In genomic region chr6:111600588-111601440, GRCh38 we compare ENCODE assay signal across 14 cellular contexts. TPM values are rescaled to one million over a fixed set of nuclear protein-coding genes. Genes with fewer than 3 reads are reported as not detected.
DNase-seq lines count a peak whose midpoint lies in the region; ATAC-seq and TF ChIP-seq lines count a peak whose summit lies in the region.
"Had no signal": no experiment of that assay in that cellular context is flagged by ENCODE, and none has a peak within 500 bp of the region (broad histone marks: within the 10 kb centered on the region; RNA-seq: fewer than 3 reads in every experiment).

No MANE protein-coding gene starts in this region.

- no peaks in the 10 kb centered on the region for H3K9me3 ChIP-seq in HEK293 (ENCODE audit: control insufficient read depth, insufficient read depth, low read depth, low read length)
- H3K9me3 ChIP-seq in suprapubic skin, result no peaks in the 10 kb centered on the region
- H3K9me3 ChIP-seq: neutrophil had no signal

- no peak overlapping the region for H3K27ac ChIP-seq in HEK293 (ENCODE audit: extremely low read depth, low read depth, low read length)
- H3K27ac ChIP-seq in suprapubic skin, result peak overlapping the region; percentile 98

- H3K4me1 Mint-ChIP-seq in chondrocyte (ENCODE audit: low read depth), result peaks cover 74% of the 10 kb centered on the region
- peaks cover 27% of the 10 kb centered on the region for H3K4me1 Mint-ChIP-seq in memory B cell
- peaks cover 41% of the 10 kb centered on the region for H3K4me1 Mint-ChIP-seq in T-helper 2 cell treated with Interferon-gamma antibody and Interleukin-4, amounts not matched to agents 5 μg/mL and 100 μg/mL, for 36 hours (ENCODE audit: low read depth)

- H3K27me3 Mint-ChIP-seq in chondrocyte (ENCODE audit: low read depth) (no peaks in the 10 kb centered on the region), memory B cell (no peaks in the 10 kb centered on the region)
- no peaks in the 10 kb centered on the region for H3K27me3 Mint-ChIP-seq in T-helper 2 cell treated with Interferon-gamma antibody and Interleukin-4, amounts not matched to agents 5 μg/mL and 100 μg/mL, for 36 hours (ENCODE audit: low read depth)

- DNase-seq in chondrocyte (ENCODE audit: low spot score) (no peak), memory B cell (ENCODE audit: low spot score in 2 of 2) (no peak), suprapubic skin (ENCODE audit: low spot score in 2 of 2) (no peak), HUDEP-2 (lab: John Stamatoyannopoulos, UW; ENCODE audit: unreplicated experiment in 76 of 76) (no peak), NCI-H69 (lab: John Stamatoyannopoulos, UW) (no peak), A172 (ENCODE audit: low spot score) (no peak)
- no peak for DNase-seq in T-helper 2 cell treated with Interferon-gamma antibody and Interleukin-4, amounts not matched to agents 5 μg/mL and 100 μg/mL, for 36 hours (ENCODE audit: low spot score)
- DNase-seq: activated CD4-positive, CD25-positive, alpha-beta regulatory T cell treated with anti-CD3 and anti-CD28 coated beads, Interleukin-2, amount 50 U/mL, for 72 hours; GOT3; NCI-H1417 treated with DMSO at 0.1 percent for 48 hours; stimulated activated CD4-positive, alpha-beta T cell treated with anti-CD3 and anti-CD28 coated beads, Interleukin-2, amount 100 ng/mL, for 24 hours; stimulated activated naive CD4-positive, alpha-beta T cell treated with Interleukin-2 at 50 U/mL for 16 hours had no signal

- H3K4me3 Mint-ChIP-seq in chondrocyte (ENCODE audit: unreplicated experiment), result no peak overlapping the region
- no peak overlapping the region for H3K4me3 Mint-ChIP-seq in memory B cell
- H3K4me3 Mint-ChIP-seq in T-helper 2 cell treated with Interferon-gamma antibody and Interleukin-4, amounts not matched to agents 5 μg/mL and 100 μg/mL, for 36 hours, result no peak overlapping the region

- no peak for TF ChIP-seq EP300 in suprapubic skin (IDR thresholded peaks at IDR 0.05)

- no peak for TF ChIP-seq POLR2A in suprapubic skin (IDR thresholded peaks at IDR 0.05)

- H3K36me3 Mint-ChIP-seq in chondrocyte (ENCODE audit: low read depth), result peaks cover 4% of the 10 kb centered on the region
- H3K36me3 Mint-ChIP-seq in memory B cell, result peaks cover 11% of the 10 kb centered on the region
- peaks cover 11% of the 10 kb centered on the region for H3K36me3 Mint-ChIP-seq in T-helper 2 cell treated with Interferon-gamma antibody and Interleukin-4, amounts not matched to agents 5 μg/mL and 100 μg/mL, for 36 hours (ENCODE audit: low read depth)

- H3K9me3 Mint-ChIP-seq in chondrocyte (ENCODE audit: low read depth) (no peaks in the 10 kb centered on the region), memory B cell (no peaks in the 10 kb centered on the region)
- H3K9me3 Mint-ChIP-seq in T-helper 2 cell treated with Interferon-gamma antibody and Interleukin-4, amounts not matched to agents 5 μg/mL and 100 μg/mL, for 36 hours, result no peaks in the 10 kb centered on the region

- no peaks in the 10 kb centered on the region for H3K27me3 ChIP-seq in suprapubic skin
- H3K27me3 ChIP-seq: neutrophil had no signal

- H3K27ac Mint-ChIP-seq in chondrocyte (ENCODE audit: unreplicated experiment) (peak overlapping the region; percentile 98), memory B cell (peak overlapping the region; percentile 67)
- H3K27ac Mint-ChIP-seq in T-helper 2 cell treated with Interferon-gamma antibody and Interleukin-4, amounts not matched to agents 5 μg/mL and 100 μg/mL, for 36 hours, result no peak overlapping the region

- H3K4me3 ChIP-seq in HEK293 (ENCODE audit: low read depth, low read length) (no peak overlapping the region), suprapubic skin (no peak overlapping the region)

- ATAC-seq in memory B cell (ENCODE audit: low read depth), result no peak

- WGBS in suprapubic skin, result 65% methylated on average over 6 of the region's 6 CpGs

- POLR2A ChIA-PET in HEK293 (lab: Yijun Ruan, JAX), result interaction anchor here (1.5 to 2.9 kb wide), 2 partner anchors 9 to 117 kb away, joined by 4 to 11 read pairs; partner anchors contain the start of gene REV3L

- H3K4me1 ChIP-seq in HEK293 (ENCODE audit: control insufficient read depth, insufficient read depth, low read length) (peaks cover 29% of the 10 kb centered on the region), suprapubic skin (peaks cover 71% of the 10 kb centered on the region)

- TF ChIP-seq CTCF in HEK293 (tag by site-specific recombination; IDR thresholded peaks at IDR 0.05) (no peak), chondrocyte (IDR thresholded peaks at IDR 0.05) (no peak), suprapubic skin (IDR thresholded peaks at IDR 0.05) (no peak)

- H3K36me3 ChIP-seq in HEK293 (ENCODE audit: control insufficient read depth in 2 of 2, insufficient read depth in 1 of 2, low read length in 2 of 2) (no peaks in the 10 kb centered on the region), suprapubic skin (no peaks in the 10 kb centered on the region)
- H3K36me3 ChIP-seq: neutrophil had no signal

- CTCF ChIA-PET in HEK293 (lab: Yijun Ruan, JAX), result interaction anchor here (0.5 to 2.1 kb wide), 6 partner anchors 18 to 543 kb away, joined by 3 to 6 read pairs (median 4); a partner anchor contains a TSS

TF ChIP-seq in HEK293, 187 proteins besides CTCF, POLR2A, EP300 and RAD21:
- TF ChIP-seq ZNF138 (tag by site-specific recombination; IDR thresholded peaks at IDR 0.05; ENCODE audit: borderline replicate concordance) (no peak), ZBTB6 (tag by site-specific recombination; IDR thresholded peaks at IDR 0.05) (no peak), ZSCAN4 (tag by site-specific recombination; IDR thresholded peaks at IDR 0.05) (no peak), SCRT2 (tag by site-specific recombination; IDR thresholded peaks at IDR 0.05) (peak; percentile 60), ZNF174 (tag by site-specific recombination; IDR thresholded peaks at IDR 0.05) (no peak)
- TF ChIP-seq, protein P1, sequence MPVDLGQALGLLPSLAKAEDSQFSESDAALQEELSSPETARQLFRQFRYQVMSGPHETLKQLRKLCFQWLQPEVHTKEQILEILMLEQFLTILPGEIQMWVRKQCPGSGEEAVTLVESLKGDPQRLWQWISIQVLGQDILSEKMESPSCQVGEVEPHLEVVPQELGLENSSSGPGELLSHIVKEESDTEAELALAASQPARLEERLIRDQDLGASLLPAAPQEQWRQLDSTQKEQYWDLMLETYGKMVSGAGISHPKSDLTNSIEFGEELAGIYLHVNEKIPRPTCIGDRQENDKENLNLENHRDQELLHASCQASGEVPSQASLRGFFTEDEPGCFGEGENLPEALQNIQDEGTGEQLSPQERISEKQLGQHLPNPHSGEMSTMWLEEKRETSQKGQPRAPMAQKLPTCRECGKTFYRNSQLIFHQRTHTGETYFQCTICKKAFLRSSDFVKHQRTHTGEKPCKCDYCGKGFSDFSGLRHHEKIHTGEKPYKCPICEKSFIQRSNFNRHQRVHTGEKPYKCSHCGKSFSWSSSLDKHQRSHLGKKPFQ (tag by site-specific recombination; IDR thresholded peaks at IDR 0.05), result no peak

RNA-seq across cellular contexts. Expression of gene TRAF3IP2, which starts 4.9 kb away (rescaled TPM):
- total RNA-seq in chondrocyte (29.3 to 51.5 TPM (median 29.9 TPM) in 3 replicates), suprapubic skin (10 to 100 TPM; 59.7 to 64.0 (median 60.9) TPM)
- total RNA-seq in A172 (2014; rRNA removed; shearing (Covaris generic)), result 10.4 and 12.2 TPM in 2 replicates
